In the genomic region with DNA sequence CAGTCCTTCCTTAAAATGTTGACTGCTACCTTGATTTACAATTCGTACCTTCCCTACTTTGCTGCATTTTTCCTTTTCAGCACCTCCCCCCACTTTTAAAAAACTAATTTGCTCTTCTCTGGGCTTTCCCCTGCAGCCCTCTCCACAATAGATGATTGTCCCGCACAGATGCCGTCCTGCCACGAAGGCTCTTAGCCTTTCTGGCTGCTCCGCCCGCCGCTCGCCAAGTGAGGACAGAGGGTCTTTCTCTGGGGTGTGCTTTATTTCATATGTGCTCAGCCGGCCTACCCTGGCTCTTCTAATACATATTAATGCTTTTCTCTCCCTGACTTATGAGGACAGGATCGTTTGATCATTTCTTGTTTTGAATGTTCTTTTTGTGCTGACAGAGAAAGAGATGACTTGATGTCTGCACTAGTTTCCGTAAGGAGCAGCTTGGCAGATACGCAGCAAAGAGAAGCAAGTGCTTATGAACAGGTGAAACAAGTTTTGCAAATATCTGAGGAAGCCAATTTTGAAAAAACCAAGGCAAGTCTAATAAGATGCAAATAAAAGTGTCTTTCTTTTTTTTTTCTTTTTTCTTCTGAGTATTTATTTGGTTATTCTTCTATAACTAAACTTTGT, we compare ENCODE assay signal across 19 cellular contexts.
A peak's percentile ranks its signal among the peaks of the same experiment; 100 is the strongest.
DNase-seq lines count a peak whose midpoint lies in the region; TF ChIP-seq lines count a peak whose summit lies in the region.
"Had no signal": no experiment of that assay in that cellular context is flagged by ENCODE, and none has a peak within 500 bp of the region (broad histone marks: within the 10 kb centered on the region; RNA-seq: fewer than 3 reads in every experiment).

No MANE protein-coding gene starts in this region.

- no peak overlapping the region for H3K4me3 ChIP-seq in KMS-11 (IDR thresholded peaks at IDR 0.05; ENCODE audit: insufficient read depth, low read depth, low read length)
- H3K4me3 ChIP-seq: coronary artery, HAP-1 had no signal

- peaks cover 42% of the 10 kb centered on the region for H3K4me1 ChIP-seq in KMS-11 (ENCODE audit: low read depth, poor library complexity, severe bottlenecking)

- in situ Hi-C loops in ACHN (cut with HindIII; ENCODE audit: low pct_ligation_motif_present, low pct_unique_long_range_greater_than_20kb, low sequenced_read_pairs) = no loop called here

- DNase-seq in caudate nucleus (lab: John Stamatoyannopoulos, UW) (peak in 56 of 61 donors; percentile 10 to 92 (median 74)), inferior parietal cortex (ENCODE audit: extremely low spot score) (peak; percentile 76), retina (peak; percentile 16), NCI-H82 treated with DMSO at 0.1 percent for 48 hours (lab: John Stamatoyannopoulos, UW; ENCODE audit: unreplicated experiment) (no peak), ACHN (no peak), T1000 (lab: John Stamatoyannopoulos, UW) (no peak)
- no peak for DNase-seq in activated CD4-positive, alpha-beta T cell treated with anti-CD3 and anti-CD28 coated beads for 48 hours
- DNase-seq: activated naive CD8-positive, alpha-beta T cell treated with anti-CD3 and anti-CD28 coated beads for 36 hours; AML-193; DMS53; immature natural killer cell; KG1; NCI-H1694 treated with DMSO at 0.1 percent for 48 hours; NCI-H69; RPMI8226; stimulated activated CD4-positive, alpha-beta T cell treated with anti-CD3 and anti-CD28 coated beads, Interleukin-15, amount 100 ng/mL, for 24 hours had no signal

- H2AFZ ChIP-seq in KMS-11 (ENCODE audit: low read depth) = no peak overlapping the region

- H4K20me1 ChIP-seq in KMS-11 (ENCODE audit: insufficient read depth) = no peaks in the 10 kb centered on the region

- peak overlapping the region; percentile 55; the same call in 1 of the 2 replicates for H3K4me2 ChIP-seq in KMS-11

- no peaks in the 10 kb centered on the region for H3K36me3 ChIP-seq in KMS-11 (ENCODE audit: insufficient read depth)
- H3K36me3 ChIP-seq: HAP-1 had no signal

- no peaks in the 10 kb centered on the region for H3K79me2 ChIP-seq in KMS-11 (ENCODE audit: insufficient read depth, low read depth)

- H3K9ac ChIP-seq in KMS-11 = no peak overlapping the region

- no peaks in the 10 kb centered on the region for H3K27me3 ChIP-seq in KMS-11 (ENCODE audit: insufficient read depth, low read depth)

- H3K27ac ChIP-seq in KMS-11 (no peak overlapping the region), caudate nucleus (ENCODE audit: low read depth, low read length) (peak overlapping the region; percentile 91)
- H3K27ac ChIP-seq: coronary artery had no signal

- TF ChIP-seq CTCF in KMS-11 (conservative IDR thresholded peaks at IDR 0.05; ENCODE audit: low read depth, low read length) = no peak

Comparison
In these comparisons a context has a peak if more than half of its experiments do, and no peak if none do; other contexts are left out.
1. DNase-seq: peak in caudate nucleus (56 of 61), inferior parietal cortex (single experiment) and retina (single experiment); none in NCI-H82 treated with DMSO at 0.1 percent for 48 hours (single experiment), ACHN (single experiment), activated CD4-positive, alpha-beta T cell treated with anti-CD3 and anti-CD28 coated beads for 48 hours (single experiment) and T1000 (single experiment).